ENCODE assay signal across 18 cellular contexts in the genomic region with DNA sequence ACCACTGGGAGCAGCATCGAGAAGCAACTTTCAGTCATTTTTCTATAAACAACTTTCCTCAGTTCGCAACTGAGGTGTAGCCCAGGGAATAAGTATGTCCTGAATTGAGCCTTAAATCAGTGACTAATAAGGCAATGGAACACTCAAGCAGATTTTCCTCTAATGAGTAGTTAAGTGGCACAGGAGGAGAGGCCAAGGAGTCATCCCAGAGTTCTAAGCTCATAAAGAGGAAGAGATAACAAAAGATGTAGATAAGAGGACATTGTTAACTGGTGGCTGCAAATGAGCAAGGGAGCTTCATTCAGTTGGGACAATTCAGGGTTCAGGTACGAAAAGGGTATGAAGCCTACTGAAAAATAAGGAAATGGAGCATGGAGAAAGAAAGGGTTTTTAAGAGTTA.
DNase-seq lines count a peak whose midpoint lies in the region; ATAC-seq and TF ChIP-seq lines count a peak whose summit lies in the region.
"Had no signal": no experiment of that assay in that cellular context is flagged by ENCODE, and none has a peak within 500 bp of the region (broad histone marks: within the 10 kb centered on the region; RNA-seq: fewer than 3 reads in every experiment).

No MANE protein-coding gene starts in this region.

- no peaks in the 10 kb centered on the region for H3K9me3 Mint-ChIP-seq in neural progenitor cell
- H3K9me3 Mint-ChIP-seq: dendritic cell treated with granulocyte-macrophage colony-stimulating factor and Interleukin-4, amounts not matched to agents 40 ng/mL and 50 ng/mL, for 4 days had no signal

- H3K27ac ChIP-seq in esophagus muscularis mucosa (replicated peaks in 1 of 4): peak overlapping the region in 3 of 4 donors; percentile 9 to 38 (median 17)
- H3K27ac ChIP-seq in neural progenitor cell: no peak overlapping the region

- no peak overlapping the region for H3K4me3 Mint-ChIP-seq in neural progenitor cell
- H3K4me3 Mint-ChIP-seq: dendritic cell treated with granulocyte-macrophage colony-stimulating factor and Interleukin-4, amounts not matched to agents 40 ng/mL and 50 ng/mL, for 4 days had no signal

- peaks cover 37% of the 10 kb centered on the region for H3K4me1 Mint-ChIP-seq in neural progenitor cell

- peak overlapping the region; percentile 10 for H3K4me2 ChIP-seq in neural progenitor cell

- 55% methylated on average over 3 of the region's 3 CpGs for WGBS in esophagus muscularis mucosa

- TF ChIP-seq POLR2A in esophagus muscularis mucosa (IDR thresholded peaks at IDR 0.05; ENCODE audit: low read depth): no peak

- H3K27me3 ChIP-seq in esophagus muscularis mucosa: no peaks in the 10 kb centered on the region
- H3K27me3 ChIP-seq in neural progenitor cell: no peaks in the 10 kb centered on the region

- H3K4me3 ChIP-seq in esophagus muscularis mucosa (no peak overlapping the region), neural progenitor cell (no peak overlapping the region)
- H3K4me3 ChIP-seq: thoracic aorta had no signal

- no peaks in the 10 kb centered on the region for H3K27me3 Mint-ChIP-seq in neural progenitor cell (ENCODE audit: insufficient read depth, low read depth)
- H3K27me3 Mint-ChIP-seq: dendritic cell treated with granulocyte-macrophage colony-stimulating factor and Interleukin-4, amounts not matched to agents 40 ng/mL and 50 ng/mL, for 4 days had no signal

- DNase-seq in EL (peak; percentile 27), esophagus muscularis mucosa (ENCODE audit: extremely low spot score) (no peak), neural progenitor cell (ENCODE audit: low spot score) (peak; percentile 59), RPMI8226 (no peak), cerebellar nuclear complex (lab: John Stamatoyannopoulos, UW) (no peak), amniotic stem cell (lab: John Stamatoyannopoulos, UW) (no peak)
- no peak for DNase-seq in activated CD4-positive, alpha-beta T cell treated with anti-CD3 and anti-CD28 coated beads, Interleukin-2, amount 50 U/mL, for 4 hours
- DNase-seq: activated CD8-positive, alpha-beta memory T cell treated with anti-CD3 and anti-CD28 coated beads for 24 hours; activated gamma-delta T cell; foreskin melanocyte; KG1; NCI-H1417 treated with DMSO at 0.1 percent for 48 hours; NCI-H774; posterior cingulate gyrus; stimulated activated CD4-positive, alpha-beta T cell treated with anti-CD3 and anti-CD28 coated beads, Interleukin-15, amount 100 ng/mL, for 24 hours had no signal

- H4K20me1 ChIP-seq in neural progenitor cell (ENCODE audit: low read depth): peaks cover 4% of the 10 kb centered on the region

- no peak overlapping the region for H2AFZ ChIP-seq in neural progenitor cell (replicated peaks)

- H3K27ac Mint-ChIP-seq in neural progenitor cell: no peak overlapping the region
- H3K27ac Mint-ChIP-seq: dendritic cell treated with granulocyte-macrophage colony-stimulating factor and Interleukin-4, amounts not matched to agents 40 ng/mL and 50 ng/mL, for 4 days had no signal

- intact Hi-C loops in esophagus muscularis mucosa (cut with DNase I): no loop called here

- peak; percentile 31 for ATAC-seq in SK-N-SH treated with all-trans-retinoic acid at 6 μM for 48 hours

- TF ChIP-seq CTCF in esophagus muscularis mucosa (IDR thresholded peaks at IDR 0.05) (no peak), neural progenitor cell (IDR thresholded peaks at IDR 0.05) (no peak)

- no peaks in the 10 kb centered on the region for H3K79me2 ChIP-seq in neural progenitor cell (ENCODE audit: low read depth)

- H3K36me3 Mint-ChIP-seq in neural progenitor cell: no peaks in the 10 kb centered on the region

- H3F3A ChIP-seq in neural progenitor cell (ENCODE audit: low read depth): peaks cover 6% of the 10 kb centered on the region

- no peak overlapping the region for H3K9ac ChIP-seq in neural progenitor cell

- TF ChIP-seq EP300 in esophagus muscularis mucosa (IDR thresholded peaks at IDR 0.05): no peak

- H3K36me3 ChIP-seq in esophagus muscularis mucosa (peaks cover 0 to 6% (median 3%) of the 10 kb centered on the region in 4 donors), neural progenitor cell (no peaks in the 10 kb centered on the region)
- H3K36me3 ChIP-seq: thoracic aorta had no signal

- H3K9me3 ChIP-seq in esophagus muscularis mucosa (no peaks in the 10 kb centered on the region), neural progenitor cell (ENCODE audit: low read depth) (no peaks in the 10 kb centered on the region)
- H3K9me3 ChIP-seq: thoracic aorta had no signal

- H3K4me1 ChIP-seq in esophagus muscularis mucosa: peaks cover 11 to 33% (median 28%) of the 10 kb centered on the region in 4 donors
- H3K4me1 ChIP-seq in neural progenitor cell: peaks cover 11% of the 10 kb centered on the region

TF ChIP-seq in SK-N-SH treated with all-trans-retinoic acid at 6 μM for 48 hours, 23 proteins besides CTCF, POLR2A, EP300 and RAD21:
- TF ChIP-seq TOX (CRISPR knock-in tag; IDR thresholded peaks at IDR 0.05; ENCODE audit: borderline replicate concordance) (no peak), ISL1 (CRISPR knock-in tag; IDR thresholded peaks at IDR 0.05) (no peak), GLIS3 (CRISPR knock-in tag; IDR thresholded peaks at IDR 0.05) (no peak), ZC3H10 (CRISPR knock-in tag; IDR thresholded peaks at IDR 0.05) (no peak), ZNF8 (CRISPR knock-in tag; IDR thresholded peaks at IDR 0.05) (no peak), TCF4 (CRISPR knock-in tag; IDR thresholded peaks at IDR 0.05; ENCODE audit: borderline replicate concordance) (no peak), RARB (CRISPR knock-in tag; IDR thresholded peaks at IDR 0.05) (no peak), OSR1 (CRISPR knock-in tag; IDR thresholded peaks at IDR 0.05) (no peak), ZFP3 (CRISPR knock-in tag; IDR thresholded peaks at IDR 0.05) (no peak), CSDC2 (CRISPR knock-in tag; IDR thresholded peaks at IDR 0.05) (no peak), ARNTL (CRISPR knock-in tag; IDR thresholded peaks at IDR 0.05; ENCODE audit: borderline replicate concordance, low read depth) (no peak), ZNF565 (CRISPR knock-in tag; conservative IDR thresholded peaks at IDR 0.05; ENCODE audit: low read depth) (no peak), ESRRG (CRISPR knock-in tag; IDR thresholded peaks at IDR 0.05) (no peak), BACH2 (CRISPR knock-in tag; IDR thresholded peaks at IDR 0.05; ENCODE audit: borderline replicate concordance) (no peak), SNAI2 (CRISPR knock-in tag; IDR thresholded peaks at IDR 0.05) (no peak)
- TF ChIP-seq, protein P1, sequence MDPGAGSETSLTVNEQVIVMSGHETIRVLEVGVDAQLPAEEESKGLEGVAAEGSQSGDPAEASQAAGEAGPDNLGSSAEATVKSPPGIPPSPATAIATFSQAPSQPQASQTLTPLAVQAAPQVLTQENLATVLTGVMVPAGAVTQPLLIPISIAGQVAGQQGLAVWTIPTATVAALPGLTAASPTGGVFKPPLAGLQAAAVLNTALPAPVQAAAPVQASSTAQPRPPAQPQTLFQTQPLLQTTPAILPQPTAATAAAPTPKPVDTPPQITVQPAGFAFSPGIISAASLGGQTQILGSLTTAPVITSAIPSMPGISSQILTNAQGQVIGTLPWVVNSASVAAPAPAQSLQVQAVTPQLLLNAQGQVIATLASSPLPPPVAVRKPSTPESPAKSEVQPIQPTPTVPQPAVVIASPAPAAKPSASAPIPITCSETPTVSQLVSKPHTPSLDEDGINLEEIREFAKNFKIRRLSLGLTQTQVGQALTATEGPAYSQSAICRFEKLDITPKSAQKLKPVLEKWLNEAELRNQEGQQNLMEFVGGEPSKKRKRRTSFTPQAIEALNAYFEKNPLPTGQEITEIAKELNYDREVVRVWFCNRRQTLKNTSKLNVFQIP (CRISPR knock-in tag; IDR thresholded peaks at IDR 0.05; ENCODE audit: borderline replicate concordance, low read depth): no peak

Comparison
In these comparisons a context has a peak if more than half of its experiments do, and no peak if none do; other contexts are left out.
1. DNase-seq: peak in EL (single experiment) and neural progenitor cell (single experiment); none in esophagus muscularis mucosa (single experiment), RPMI8226 (single experiment), cerebellar nuclear complex (0 of 2), activated CD4-positive, alpha-beta T cell treated with anti-CD3 and anti-CD28 coated beads, Interleukin-2, amount 50 U/mL, for 4 hours (0 of 2) and amniotic stem cell (single experiment).